In the genomic region with DNA sequence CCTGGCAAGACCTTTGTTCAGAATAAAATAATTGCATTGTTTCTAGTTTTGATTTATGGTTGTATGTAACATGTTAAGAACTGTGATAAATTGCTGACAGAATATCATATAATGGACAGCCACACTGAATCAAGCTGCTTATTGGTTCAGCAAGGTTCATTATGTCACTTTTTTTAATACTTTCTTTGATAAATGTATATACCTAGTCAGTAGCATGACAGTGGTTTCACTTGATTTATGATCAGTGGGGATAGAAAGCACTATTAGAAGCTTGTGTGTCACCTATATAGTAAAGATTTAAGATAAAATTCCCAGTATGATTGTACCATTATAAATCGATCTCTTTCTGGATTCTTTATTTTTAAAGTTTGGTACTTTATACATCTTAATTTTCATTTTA, we compare ENCODE assay signal across 19 cellular contexts. TPM values are rescaled to one million over a fixed set of nuclear protein-coding genes. Genes with fewer than 3 reads are reported as not detected.
DNase-seq lines count a peak whose midpoint lies in the region; ATAC-seq and TF ChIP-seq lines count a peak whose summit lies in the region.
"Had no signal": no experiment of that assay in that cellular context is flagged by ENCODE, and none has a peak within 500 bp of the region (broad histone marks: within the 10 kb centered on the region; RNA-seq: fewer than 3 reads in every experiment).

No MANE protein-coding gene starts in this region.

- peaks cover 79% of the 10 kb centered on the region for H3K4me1 Mint-ChIP-seq in activated CD4-positive, alpha-beta T cell treated with anti-CD3 and anti-CD28 coated beads, Interleukin-2, amount 10 ng/mL, durations not matched to agents 7 days and 5 days
- H3K4me1 Mint-ChIP-seq in activated CD8-positive, alpha-beta T cell treated with anti-CD3 and anti-CD28 coated beads for 36 hours (ENCODE audit: low read depth): peaks cover 69% of the 10 kb centered on the region
- H3K4me1 Mint-ChIP-seq in natural killer cell: peaks cover 63 to 69% of the 10 kb centered on the region in 2 donors
- H3K4me1 Mint-ChIP-seq in progenitor cell of endocrine pancreas (ENCODE audit: low read depth): peaks cover 13% of the 10 kb centered on the region

- no peak for ATAC-seq in activated CD8-positive, alpha-beta T cell treated with anti-CD3 and anti-CD28 coated beads for 36 hours
- ATAC-seq in natural killer cell: no peak
- no peak for ATAC-seq in left lobe of liver
- no peak for ATAC-seq in HG02852 (IDR thresholded peaks at IDR 0.05; ENCODE audit: unreplicated experiment)
- ATAC-seq: Panc1 had no signal

- peaks cover 80% of the 10 kb centered on the region for H3K36me3 Mint-ChIP-seq in activated CD4-positive, alpha-beta T cell treated with anti-CD3 and anti-CD28 coated beads, Interleukin-2, amount 10 ng/mL, durations not matched to agents 7 days and 5 days (ENCODE audit: low read depth)
- H3K36me3 Mint-ChIP-seq in activated CD8-positive, alpha-beta T cell treated with anti-CD3 and anti-CD28 coated beads for 36 hours (ENCODE audit: low read depth): peaks cover 81% of the 10 kb centered on the region
- peaks cover 6% of the 10 kb centered on the region for H3K36me3 Mint-ChIP-seq in natural killer cell
- peaks cover 23% of the 10 kb centered on the region for H3K36me3 Mint-ChIP-seq in progenitor cell of endocrine pancreas (ENCODE audit: insufficient read depth)

- H3K9me3 ChIP-seq in HEK293 (ENCODE audit: control insufficient read depth, insufficient read depth, low read depth, low read length): no peaks in the 10 kb centered on the region
- H3K9me3 ChIP-seq: uterus had no signal

- no peak overlapping the region for H3K27ac ChIP-seq in HEK293 (ENCODE audit: extremely low read depth, low read depth, low read length)
- H3K27ac ChIP-seq: uterus had no signal

- POLR2A ChIA-PET in activated CD4-positive, alpha-beta T cell treated with anti-CD3 and anti-CD28 coated beads, Interleukin-2, amount 10 ng/mL, durations not matched to agents 7 days and 5 days (lab: Charles Lee): interaction anchor here (0.7 kb wide), 1 partner anchor 31 kb away, joined by 3 read pairs; no protein-coding TSS in a partner anchor
- POLR2A ChIA-PET in HEK293 (lab: Yijun Ruan, JAX): no interaction called here
- POLR2A ChIA-PET in activated CD8-positive, alpha-beta T cell treated with anti-CD3 and anti-CD28 coated beads for 36 hours (lab: Charles Lee): interaction anchor here (1.1 kb wide), 1 partner anchor 150 kb away, joined by 3 read pairs; a partner anchor contains a TSS

- H3K4me3 Mint-ChIP-seq in activated CD4-positive, alpha-beta T cell treated with anti-CD3 and anti-CD28 coated beads, Interleukin-2, amount 10 ng/mL, durations not matched to agents 7 days and 5 days: peak overlapping the region; percentile 6
- peak overlapping the region; percentile 93 for H3K4me3 Mint-ChIP-seq in activated CD8-positive, alpha-beta T cell treated with anti-CD3 and anti-CD28 coated beads for 36 hours
- no peak overlapping the region for H3K4me3 Mint-ChIP-seq in natural killer cell
- H3K4me3 Mint-ChIP-seq in progenitor cell of endocrine pancreas (ENCODE audit: low read depth): no peak overlapping the region

- H3K4me1 ChIP-seq in HEK293 (ENCODE audit: control insufficient read depth, insufficient read depth, low read length): peaks cover 16% of the 10 kb centered on the region

- TF ChIP-seq CTCF in HEK293 (tag by site-specific recombination; IDR thresholded peaks at IDR 0.05) (no peak), natural killer cell (IDR thresholded peaks at IDR 0.05) (no peak), progenitor cell of endocrine pancreas (IDR thresholded peaks at IDR 0.05; ENCODE audit: unreplicated experiment) (no peak)
- no peak for TF ChIP-seq CTCF in activated CD8-positive, alpha-beta T cell treated with anti-CD3 and anti-CD28 coated beads for 36 hours (IDR thresholded peaks at IDR 0.05)

- H3K27ac Mint-ChIP-seq in activated CD4-positive, alpha-beta T cell treated with anti-CD3 and anti-CD28 coated beads, Interleukin-2, amount 10 ng/mL, durations not matched to agents 7 days and 5 days: no peak overlapping the region
- H3K27ac Mint-ChIP-seq in activated CD8-positive, alpha-beta T cell treated with anti-CD3 and anti-CD28 coated beads for 36 hours: peak overlapping the region; percentile 63
- peak overlapping the region; percentile 65 to 74 for H3K27ac Mint-ChIP-seq in natural killer cell
- H3K27ac Mint-ChIP-seq in progenitor cell of endocrine pancreas: no peak overlapping the region

- no peaks in the 10 kb centered on the region for H3K27me3 Mint-ChIP-seq in activated CD4-positive, alpha-beta T cell treated with anti-CD3 and anti-CD28 coated beads, Interleukin-2, amount 10 ng/mL, durations not matched to agents 7 days and 5 days
- H3K27me3 Mint-ChIP-seq in activated CD8-positive, alpha-beta T cell treated with anti-CD3 and anti-CD28 coated beads for 36 hours: no peaks in the 10 kb centered on the region
- H3K27me3 Mint-ChIP-seq in natural killer cell (ENCODE audit: low read depth in 2 of 2): no peaks in the 10 kb centered on the region
- peaks cover 1% of the 10 kb centered on the region for H3K27me3 Mint-ChIP-seq in progenitor cell of endocrine pancreas

- H3K36me3 ChIP-seq in HEK293 (ENCODE audit: control insufficient read depth in 2 of 2, insufficient read depth in 1 of 2, low read length in 2 of 2): peaks cover 74 to 87% of the 10 kb centered on the region in 2 experiments
- H3K36me3 ChIP-seq: uterus had no signal

- H3K9me3 Mint-ChIP-seq in activated CD4-positive, alpha-beta T cell treated with anti-CD3 and anti-CD28 coated beads, Interleukin-2, amount 10 ng/mL, durations not matched to agents 7 days and 5 days: no peaks in the 10 kb centered on the region
- peaks cover 1% of the 10 kb centered on the region for H3K9me3 Mint-ChIP-seq in activated CD8-positive, alpha-beta T cell treated with anti-CD3 and anti-CD28 coated beads for 36 hours
- no peaks in the 10 kb centered on the region for H3K9me3 Mint-ChIP-seq in natural killer cell
- H3K9me3 Mint-ChIP-seq in progenitor cell of endocrine pancreas (ENCODE audit: low read depth): no peaks in the 10 kb centered on the region

- CTCF ChIA-PET in activated CD4-positive, alpha-beta T cell treated with anti-CD3 and anti-CD28 coated beads, Interleukin-2, amount 10 ng/mL, durations not matched to agents 7 days and 5 days (lab: Charles Lee): interaction anchor here (1.1 kb wide), 1 partner anchor 8 kb away, joined by 7 read pairs; no protein-coding TSS in a partner anchor
- CTCF ChIA-PET in HEK293 (lab: Yijun Ruan, JAX): interaction anchor here (1.5 kb wide), 1 partner anchor 25 kb away, joined by 10 read pairs; no protein-coding TSS in a partner anchor
- CTCF ChIA-PET in activated CD8-positive, alpha-beta T cell treated with anti-CD3 and anti-CD28 coated beads for 36 hours (lab: Charles Lee): interaction anchor here (1.7 to 2.2 kb wide), 2 partner anchors 8 to 25 kb away, joined by 5 to 10 read pairs; no protein-coding TSS in a partner anchor

- no peak for DNase-seq in activated CD4-positive, alpha-beta T cell treated with anti-CD3 and anti-CD28 coated beads, Interleukin-2, amount 10 ng/mL, durations not matched to agents 7 days and 5 days
- no peak for DNase-seq in activated CD4-positive, alpha-beta T cell treated with anti-CD3 and anti-CD28 coated beads, Interleukin-2, amount 50 U/mL, for 48 hours
- DNase-seq in activated CD8-positive, alpha-beta T cell treated with anti-CD3 and anti-CD28 coated beads for 36 hours: no peak
- DNase-seq in natural killer cell (no peak), progenitor cell of endocrine pancreas (ENCODE audit: low spot score, unreplicated experiment) (no peak), left lobe of liver (ENCODE audit: low spot score) (no peak)
- DNase-seq: activated CD4-positive, alpha-beta T cell treated with anti-CD3 and anti-CD28 coated beads for 1 hour; Calu3; IMR-90; NCI-H446; nucleus accumbens; stimulated activated naive CD4-positive, alpha-beta T cell treated with Interleukin-2 at 50 U/mL for 16 hours; uterus had no signal

- intact Hi-C loops in activated CD8-positive, alpha-beta T cell treated with anti-CD3 and anti-CD28 coated beads for 36 hours (cut with micrococcal nuclease): loop anchor here (10.0 kb wide), 1 partner anchor 784 kb away; a partner anchor contains a TSS
- intact Hi-C loops in natural killer cell (cut with micrococcal nuclease): loop anchor here (5.0 kb wide), 1 partner anchor 84 kb away; no protein-coding TSS in a partner anchor

- no peak overlapping the region for H3K4me3 ChIP-seq in HEK293 (ENCODE audit: low read depth, low read length)
- H3K4me3 ChIP-seq: uterus had no signal

TF ChIP-seq in HEK293, 187 proteins besides CTCF, POLR2A, EP300 and RAD21:
- TF ChIP-seq PRDM1 (tag by site-specific recombination; IDR thresholded peaks at IDR 0.05) (0 out of 2 replicates have a peak, but pooled peaks have one; percentile 21), MYNN (tag by site-specific recombination; IDR thresholded peaks at IDR 0.05; ENCODE audit: borderline replicate concordance) (no peak)

RNA-seq across cellular contexts. Expression of a gene that starts 4.5 kb away (rescaled TPM):
- 100 to 1,000 TPM; 224 to 255 TPM for total RNA-seq in activated CD4-positive, alpha-beta T cell treated with anti-CD3 and anti-CD28 coated beads, Interleukin-2, amount 10 ng/mL, durations not matched to agents 7 days and 5 days
- total RNA-seq in activated CD8-positive, alpha-beta T cell treated with anti-CD3 and anti-CD28 coated beads for 36 hours: 100 to 1,000 TPM; 256 to 273 TPM
- 100 to 1,000 TPM; 122 to 145 (median 125) TPM for total RNA-seq in natural killer cell
- 92.3 and 93.2 TPM in 2 replicates for total RNA-seq in progenitor cell of endocrine pancreas
- total RNA-seq in left lobe of liver: 24.8 TPM

RNA-seq across cellular contexts. Expression of a gene that starts 10.7 kb away (rescaled TPM):
- not detected for total RNA-seq in activated CD4-positive, alpha-beta T cell treated with anti-CD3 and anti-CD28 coated beads, Interleukin-2, amount 10 ng/mL, durations not matched to agents 7 days and 5 days
- under 1 TPM; 0.43 to 0.90 TPM for total RNA-seq in activated CD8-positive, alpha-beta T cell treated with anti-CD3 and anti-CD28 coated beads for 36 hours
- total RNA-seq in natural killer cell (not detected), progenitor cell of endocrine pancreas (not detected in 2 replicates), left lobe of liver (not detected)
- total RNA-seq: Calu3, H4, IMR-90, mesenteric fat pad, skeletal muscle tissue, uterus had no signal

RNA-seq across cellular contexts. Expression of a gene that starts 22.9 kb away (rescaled TPM):
- total RNA-seq in activated CD4-positive, alpha-beta T cell treated with anti-CD3 and anti-CD28 coated beads, Interleukin-2, amount 10 ng/mL, durations not matched to agents 7 days and 5 days: not detected
- total RNA-seq in activated CD8-positive, alpha-beta T cell treated with anti-CD3 and anti-CD28 coated beads for 36 hours: under 1 TPM; 0.45 to 0.69 TPM
- total RNA-seq in natural killer cell: under 1 TPM in 1 of 3 donors, not detected in 2; 0.33 TPM
- total RNA-seq in progenitor cell of endocrine pancreas: not detected in 2 replicates
- 0.20 TPM for total RNA-seq in left lobe of liver
- total RNA-seq: Calu3, IMR-90, mesenteric fat pad, skeletal muscle tissue, uterus had no signal

Comparison
In these comparisons a context has a peak if more than half of its experiments do, and no peak if none do; other contexts are left out.
1. H3K27ac Mint-ChIP-seq: peak in activated CD8-positive, alpha-beta T cell treated with anti-CD3 and anti-CD28 coated beads for 36 hours (single experiment) and natural killer cell (2 of 2); none in activated CD4-positive, alpha-beta T cell treated with anti-CD3 and anti-CD28 coated beads, Interleukin-2, amount 10 ng/mL, durations not matched to agents 7 days and 5 days (single experiment) and progenitor cell of endocrine pancreas (single experiment).
2. H3K4me3 Mint-ChIP-seq: peak in activated CD4-positive, alpha-beta T cell treated with anti-CD3 and anti-CD28 coated beads, Interleukin-2, amount 10 ng/mL, durations not matched to agents 7 days and 5 days (single experiment) and activated CD8-positive, alpha-beta T cell treated with anti-CD3 and anti-CD28 coated beads for 36 hours (single experiment); none in natural killer cell (single experiment) and progenitor cell of endocrine pancreas (single experiment).